1 cellular context compared by ENCODE assay signal in genomic region chr10:103966671-103967432, GRCh38.
TF ChIP-seq lines count a peak whose summit lies in the region.

Gene SLK, plus strand, starts transcription at chr10:103967140. Its CDS starts 606 bp downstream, at chr10:103967746.

TF ChIP-seq in HepG2, 621 proteins besides CTCF, POLR2A, EP300 and RAD21 (continued from another document and continues in another):
- TF ChIP-seq LBX2 (CRISPR knock-in tag; IDR thresholded peaks at IDR 0.05; ENCODE audit: borderline replicate concordance) (no peak), SAP130 (CRISPR knock-in tag; IDR thresholded peaks at IDR 0.05; ENCODE audit: low read depth) (peak; percentile 55), NAIF1 (CRISPR knock-in tag; IDR thresholded peaks at IDR 0.05; ENCODE audit: borderline replicate concordance) (no peak), ZNF780A (CRISPR knock-in tag; IDR thresholded peaks at IDR 0.05) (no peak), SNRNP70 (IDR thresholded peaks at IDR 0.05; ENCODE audit: low read depth, low read length) (no peak), MLX (CRISPR knock-in tag; IDR thresholded peaks at IDR 0.05) (no peak), ZNF256 (CRISPR knock-in tag; conservative IDR thresholded peaks at IDR 0.05) (no peak), NCOA2 (CRISPR knock-in tag; IDR thresholded peaks at IDR 0.05) (no peak), GABPB1 (CRISPR knock-in tag; IDR thresholded peaks at IDR 0.05) (peak; percentile 47), ZBTB43 (CRISPR knock-in tag; conservative IDR thresholded peaks at IDR 0.05) (peak; percentile 50; the same call in 1 of the 2 replicates), SAFB2 (CRISPR knock-in tag; IDR thresholded peaks at IDR 0.05; ENCODE audit: borderline replicate concordance, low read depth) (peak; percentile 73), NR2F1 (CRISPR knock-in tag; IDR thresholded peaks at IDR 0.05) (peak in 1 of 2 experiments; percentile 20; a peak in 1 of 4 replicates), MED13 (CRISPR knock-in tag; IDR thresholded peaks at IDR 0.05) (no peak), ZNF10 (CRISPR knock-in tag; IDR thresholded peaks at IDR 0.05; ENCODE audit: borderline replicate concordance, low read depth) (no peak), NR2F6 (IDR thresholded peaks at IDR 0.05) (0 out of 2 replicates have a peak, but pooled peaks have one; percentile 26), NR2F6 (CRISPR knock-in tag; IDR thresholded peaks at IDR 0.05) (peak; percentile 4; the same call in 1 of the 2 replicates), ZNF414 (CRISPR knock-in tag; IDR thresholded peaks at IDR 0.05) (no peak), ZNF326 (CRISPR knock-in tag; IDR thresholded peaks at IDR 0.05; ENCODE audit: borderline replicate concordance) (no peak), ZBTB38 (CRISPR knock-in tag; IDR thresholded peaks at IDR 0.05) (peak; percentile 65; the same call in 1 of the 2 replicates), GPBP1L1 (CRISPR knock-in tag; IDR thresholded peaks at IDR 0.05) (no peak), ATF3 (CRISPR knock-in tag; IDR thresholded peaks at IDR 0.05) (no peak), FOSL2 (CRISPR knock-in tag; IDR thresholded peaks at IDR 0.05) (no peak), ZSCAN5A (CRISPR knock-in tag; IDR thresholded peaks at IDR 0.05; ENCODE audit: borderline replicate concordance) (no peak), NFIC (IDR thresholded peaks at IDR 0.05; ENCODE audit: low read length) (no peak), ZKSCAN1 (IDR thresholded peaks at IDR 0.05; ENCODE audit: low read length) (no peak), POGZ (CRISPR knock-in tag; IDR thresholded peaks at IDR 0.05) (no peak), JDP2 (CRISPR knock-in tag; IDR thresholded peaks at IDR 0.05; ENCODE audit: borderline replicate concordance) (no peak), CREM (IDR thresholded peaks at IDR 0.05) (no peak), CREM (CRISPR knock-in tag; IDR thresholded peaks at IDR 0.05) (no peak), ATF1 (CRISPR knock-in tag; IDR thresholded peaks at IDR 0.05) (no peak), PBX3 (CRISPR knock-in tag; IDR thresholded peaks at IDR 0.05; ENCODE audit: borderline replicate concordance) (no peak), ZSCAN20 (CRISPR knock-in tag; IDR thresholded peaks at IDR 0.05; ENCODE audit: borderline replicate concordance) (no peak), NFYB (CRISPR knock-in tag; IDR thresholded peaks at IDR 0.05) (no peak), ISX (CRISPR knock-in tag; conservative IDR thresholded peaks at IDR 0.05) (no peak), ZNF567 (CRISPR knock-in tag; IDR thresholded peaks at IDR 0.05; ENCODE audit: borderline replicate concordance) (no peak), TFDP1 (CRISPR knock-in tag; IDR thresholded peaks at IDR 0.05; ENCODE audit: borderline replicate concordance) (no peak), ZNF460 (CRISPR knock-in tag; IDR thresholded peaks at IDR 0.05; ENCODE audit: borderline replicate concordance) (no peak), NFRKB (IDR thresholded peaks at IDR 0.05) (no peak), ZNF784 (CRISPR knock-in tag; IDR thresholded peaks at IDR 0.05; ENCODE audit: borderline replicate concordance) (0 out of 2 replicates have a peak, but pooled peaks have one; percentile 43), ZNF703 (CRISPR knock-in tag; IDR thresholded peaks at IDR 0.05; ENCODE audit: borderline replicate concordance) (no peak), THYN1 (CRISPR knock-in tag; IDR thresholded peaks at IDR 0.05; ENCODE audit: borderline replicate concordance, low read depth) (no peak), HOXA9 (CRISPR knock-in tag; IDR thresholded peaks at IDR 0.05; ENCODE audit: borderline replicate concordance) (no peak), ZNF274 (CRISPR knock-in tag; IDR thresholded peaks at IDR 0.05) (no peak), RAD51 (IDR thresholded peaks at IDR 0.05; ENCODE audit: borderline replicate concordance) (no peak), ZNF549 (CRISPR knock-in tag; IDR thresholded peaks at IDR 0.05) (no peak), ELF3 (CRISPR knock-in tag; IDR thresholded peaks at IDR 0.05) (no peak; the same call in 1 of the 2 replicates), TP53 (CRISPR knock-in tag; conservative IDR thresholded peaks at IDR 0.05) (no peak), ZNF614 (CRISPR knock-in tag; IDR thresholded peaks at IDR 0.05; ENCODE audit: borderline replicate concordance) (no peak), ZFP36L1 (CRISPR knock-in tag; IDR thresholded peaks at IDR 0.05) (no peak), ATF2 (CRISPR knock-in tag; IDR thresholded peaks at IDR 0.05) (0 out of 2 replicates have a peak, but pooled peaks have one; percentile 15), ZNF496 (CRISPR knock-in tag; IDR thresholded peaks at IDR 0.05; ENCODE audit: insufficient replicate concordance) (no peak), RORA (CRISPR knock-in tag; IDR thresholded peaks at IDR 0.05) (no peak), ZNF616 (CRISPR knock-in tag; IDR thresholded peaks at IDR 0.05; ENCODE audit: low read depth) (no peak), MIER3 (CRISPR knock-in tag; IDR thresholded peaks at IDR 0.05; ENCODE audit: borderline replicate concordance) (no peak), IKZF1 (IDR thresholded peaks at IDR 0.05) (no peak), ZNF317 (CRISPR knock-in tag; IDR thresholded peaks at IDR 0.05) (no peak), ZNF792 (CRISPR knock-in tag; IDR thresholded peaks at IDR 0.05) (no peak), SATB2 (CRISPR knock-in tag; IDR thresholded peaks at IDR 0.05) (no peak), SP2 (CRISPR knock-in tag; IDR thresholded peaks at IDR 0.05) (no peak), RFXAP (CRISPR knock-in tag; IDR thresholded peaks at IDR 0.05; ENCODE audit: borderline replicate concordance) (no peak), ZNF335 (CRISPR knock-in tag; IDR thresholded peaks at IDR 0.05) (no peak), TIGD3 (CRISPR knock-in tag; IDR thresholded peaks at IDR 0.05; ENCODE audit: borderline replicate concordance) (no peak), ZNF207 (IDR thresholded peaks at IDR 0.05; ENCODE audit: borderline replicate concordance) (no peak), ZNF580 (CRISPR knock-in tag; IDR thresholded peaks at IDR 0.05; ENCODE audit: borderline replicate concordance, low read depth) (no peak), ZNF30 (CRISPR knock-in tag; IDR thresholded peaks at IDR 0.05) (no peak)
